In genomic region chr4:4865705-4866123, GRCh38 we compare ENCODE assay signal across 13 cellular contexts. TPM values are rescaled to one million over a fixed set of nuclear protein-coding genes. Genes with fewer than 3 reads are reported as not detected.
DNase-seq lines count a peak whose midpoint lies in the region; ATAC-seq and TF ChIP-seq lines count a peak whose summit lies in the region.
"Had no signal": no experiment of that assay in that cellular context is flagged by ENCODE, and none has a peak within 500 bp of the region (broad histone marks: within the 10 kb centered on the region; RNA-seq: fewer than 3 reads in every experiment).

No MANE protein-coding gene starts in this region.

- H3K4me2 ChIP-seq in neural progenitor cell: peak overlapping the region; percentile 74

- 2% methylated on average over 22 to 36 of the region's 36 CpGs for WGBS in endodermal cell (ENCODE audit: insufficient coverage in 1 of 2, insufficient read length in 1 of 2), 2 experiments
- WGBS in transverse colon (ENCODE audit: low coverage in 1 of 2), 2 donors: 16% methylated on average over 25 of the region's 36 CpGs; no CpG with 5 or more reads in 1 of the 2 donors

- H3K27me3 Mint-ChIP-seq in endodermal cell (ENCODE audit: insufficient read depth): peaks cover 49% of the 10 kb centered on the region
- peaks cover 80% of the 10 kb centered on the region for H3K27me3 Mint-ChIP-seq in neural progenitor cell (ENCODE audit: insufficient read depth, low read depth)

- H3K4me3 ChIP-seq in AG10803 (ENCODE audit: low read length) (peak overlapping the region; percentile 53), HUES6 (ENCODE audit: low read depth, low read length) (peak overlapping the region; percentile 45), endodermal cell (ENCODE audit: low read length) (peak overlapping the region; percentile 77), neural progenitor cell (peak overlapping the region; percentile 38), transverse colon (peak overlapping the region in 2 of 4 donors; percentile 4 to 22)

- H3K27me3 ChIP-seq in HUES6 (ENCODE audit: control insufficient read depth, insufficient read depth, low read length) (peaks cover 100% of the 10 kb centered on the region), endodermal cell (ENCODE audit: control insufficient read depth, insufficient read depth, low read length, poor library complexity, severe bottlenecking) (peaks cover 100% of the 10 kb centered on the region), neural progenitor cell (peaks cover 100% of the 10 kb centered on the region), transverse colon (peaks cover 100% of the 10 kb centered on the region)

- H3K9me3 ChIP-seq in HUES6 (ENCODE audit: control insufficient read depth, insufficient read depth, low read depth, low read length) (no peaks in the 10 kb centered on the region), endodermal cell (ENCODE audit: control insufficient read depth, low read length) (no peaks in the 10 kb centered on the region), neural progenitor cell (ENCODE audit: low read depth) (no peaks in the 10 kb centered on the region), transverse colon (no peaks in the 10 kb centered on the region)

- TF ChIP-seq EP300 in transverse colon (IDR thresholded peaks at IDR 0.05; ENCODE audit: low read depth): no peak

- no peak for TF ChIP-seq CTCF in AG10803 (conservative IDR thresholded peaks at IDR 0.05; ENCODE audit: low read length)
- no peak for TF ChIP-seq CTCF in endodermal cell (conservative IDR thresholded peaks at IDR 0.05)
- no peak for TF ChIP-seq CTCF in neural progenitor cell (IDR thresholded peaks at IDR 0.05)
- no peak for TF ChIP-seq CTCF in transverse colon (IDR thresholded peaks at IDR 0.05)

- peaks cover 24% of the 10 kb centered on the region for H3F3A ChIP-seq in neural progenitor cell (ENCODE audit: low read depth)

- H3K27ac ChIP-seq in HUES6 (ENCODE audit: low read depth, low read length) (no peak overlapping the region), endodermal cell (ENCODE audit: low read depth, low read length) (no peak overlapping the region), neural progenitor cell (no peak overlapping the region), transverse colon (no peak overlapping the region)

- TF ChIP-seq POLR2A in transverse colon (IDR thresholded peaks at IDR 0.05): no peak

- peaks cover 53% of the 10 kb centered on the region for H3K4me1 ChIP-seq in HUES6 (ENCODE audit: control insufficient read depth, insufficient read depth, low read length)
- no peaks in the 10 kb centered on the region for H3K4me1 ChIP-seq in endodermal cell (ENCODE audit: control insufficient read depth, insufficient read depth, low read length)
- peaks cover 18% of the 10 kb centered on the region for H3K4me1 ChIP-seq in neural progenitor cell
- peaks cover 5 to 34% (median 23%) of the 10 kb centered on the region in 4 donors for H3K4me1 ChIP-seq in transverse colon

- intact Hi-C loops in transverse colon (cut with DNase I; ENCODE audit: low total_unique reads): no loop called here

- H3K4me1 Mint-ChIP-seq in endodermal cell: peaks cover 28% of the 10 kb centered on the region
- H3K4me1 Mint-ChIP-seq in neural progenitor cell: peaks cover 72% of the 10 kb centered on the region

- ATAC-seq in HG03159 (IDR thresholded peaks at IDR 0.05; ENCODE audit: unreplicated experiment): no peak
- ATAC-seq: sciatic nerve had no signal

- no peaks in the 10 kb centered on the region for H3K36me3 Mint-ChIP-seq in endodermal cell (ENCODE audit: low read depth)
- H3K36me3 Mint-ChIP-seq in neural progenitor cell: peaks cover 26% of the 10 kb centered on the region

- H3K27ac Mint-ChIP-seq in endodermal cell: no peak overlapping the region
- peak overlapping the region; percentile 30 for H3K27ac Mint-ChIP-seq in neural progenitor cell

- H3K9ac ChIP-seq in HUES6 (ENCODE audit: low read length) (peak overlapping the region; percentile 6), endodermal cell (ENCODE audit: extremely low read depth, low read length, poor library complexity, severe bottlenecking) (no peak overlapping the region), neural progenitor cell (no peak overlapping the region)

- no peaks in the 10 kb centered on the region for H3K79me2 ChIP-seq in neural progenitor cell (ENCODE audit: low read depth)

- H2AFZ ChIP-seq in neural progenitor cell (replicated peaks): peak overlapping the region; percentile 73

- in situ Hi-C loops in transverse colon (cut with MboI; ENCODE audit: low pct_ligation_motif_present in 1 of 4, low pct_unique_long_range_greater_than_20kb in 1 of 4, low sequenced_read_pairs in 3 of 4): loop anchor here in 1 of 4 donors (25.0 kb wide), 1 partner anchor 378 kb away; no protein-coding TSS in a partner anchor

- peaks cover 97% of the 10 kb centered on the region for H4K20me1 ChIP-seq in neural progenitor cell (ENCODE audit: low read depth)

- H3K4me3 Mint-ChIP-seq in endodermal cell: peak overlapping the region; percentile 58
- H3K4me3 Mint-ChIP-seq in neural progenitor cell: peak overlapping the region; percentile 91

- H3K9me3 Mint-ChIP-seq in endodermal cell (no peaks in the 10 kb centered on the region), neural progenitor cell (peaks cover 3% of the 10 kb centered on the region)

- DNase-seq in AG10803 (ENCODE audit: low read depth): no peak
- no peak for DNase-seq in endodermal cell
- DNase-seq in neural progenitor cell (ENCODE audit: low spot score): peak; percentile 56
- no peak for DNase-seq in NCI-H1417 (lab: John Stamatoyannopoulos, UW)
- no peak for DNase-seq in NCI-H226
- DNase-seq in transverse colon: no peak
- DNase-seq: activated gamma-delta T cell, hippocampal formation, NCI-H1092 treated with DMSO at 0.1 percent for 48 hours, SHP77 treated with DMSO at 0.1 percent for 48 hours had no signal

- no peaks in the 10 kb centered on the region; the same call in 1 of the 2 replicates for H3K36me3 ChIP-seq in HUES6 (ENCODE audit: control insufficient read depth, insufficient read depth, low read length)
- no peaks in the 10 kb centered on the region for H3K36me3 ChIP-seq in endodermal cell (ENCODE audit: control insufficient read depth, insufficient read depth, low read length)
- no peaks in the 10 kb centered on the region for H3K36me3 ChIP-seq in neural progenitor cell
- no peaks in the 10 kb centered on the region for H3K36me3 ChIP-seq in transverse colon

RNA-seq across cellular contexts. Expression of gene MSX1, which starts 6.2 kb away (rescaled TPM):
- total RNA-seq in endodermal cell: 1 to 10 TPM in 1 of 2 donors, under 1 TPM in 1; 0.46 to 1.3 TPM
- 60.2 TPM for polyA plus RNA-seq in endodermal cell (2013, experiment 1 of 2)
- 43.4 TPM for polyA plus RNA-seq in endodermal cell (2013, experiment 2 of 2)
- 0.65 TPM in 1 of 2 replicates, not detected in the other for total RNA-seq in neural progenitor cell (ENCODE audit: low replicate concordance)
- total RNA-seq in transverse colon: under 1 TPM in 1 of 4 donors, not detected in 3; 0.41 TPM
